Comparison of ENCODE assay signal across 14 cellular contexts in the genomic region with DNA sequence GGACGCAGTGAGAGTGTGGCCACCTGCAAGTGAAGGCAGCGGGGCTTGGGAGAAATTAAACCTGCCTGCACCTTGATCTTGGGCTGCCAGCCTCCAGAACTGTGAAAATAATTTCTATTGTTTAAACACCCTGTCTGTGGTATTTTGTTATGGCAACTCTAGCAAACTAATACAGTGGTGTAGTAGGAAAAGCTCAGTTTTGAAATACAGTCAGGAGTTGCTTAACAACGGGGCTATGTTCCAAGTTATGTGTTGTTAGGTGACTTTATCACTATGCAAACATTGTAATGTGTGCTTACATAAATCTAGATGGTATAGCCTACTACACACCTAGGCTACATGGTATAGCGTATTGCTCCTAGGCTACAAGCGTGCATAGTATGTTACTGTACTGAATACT.
DNase-seq lines count a peak whose midpoint lies in the region; ATAC-seq and TF ChIP-seq lines count a peak whose summit lies in the region.
"Had no signal": no experiment of that assay in that cellular context is flagged by ENCODE, and none has a peak within 500 bp of the region (broad histone marks: within the 10 kb centered on the region; RNA-seq: fewer than 3 reads in every experiment).

No MANE protein-coding gene starts in this region.

- TF ChIP-seq CTCF in AG04450 (IDR thresholded peaks at IDR 0.05; ENCODE audit: low read depth, low read length) = no peak

- H3K27ac ChIP-seq in AG04450 (ENCODE audit: low read depth, low read length) = peak overlapping the region; percentile 72
- H3K27ac ChIP-seq: heart left ventricle had no signal

- DNase-seq in AG04450 (ENCODE audit: low read depth, low spot score) (no peak), M059J (ENCODE audit: low read depth) (peak; percentile 73), T47D (ENCODE audit: low read depth in 1 of 2, low spot score in 1 of 2) (peak; percentile 6 to 81), iris pigment epithelial cell (ENCODE audit: low read depth) (peak; percentile 91)
- no peak for DNase-seq in stimulated activated CD4-positive, alpha-beta T cell treated with anti-CD3 and anti-CD28 coated beads, Interleukin-2, amount 100 ng/mL, for 48 hours
- DNase-seq: ACHN, MM.1S, NCI-H2227 treated with DMSO at 0.1 percent for 48 hours, RPMI8226 had no signal

- no peak for ATAC-seq in GM19455 (IDR thresholded peaks at IDR 0.05; ENCODE audit: unreplicated experiment)
- no peak for ATAC-seq in HG03439 (IDR thresholded peaks at IDR 0.05; ENCODE audit: unreplicated experiment)
- no peak for ATAC-seq in HG03108 (IDR thresholded peaks at IDR 0.05; ENCODE audit: unreplicated experiment)

- peaks cover 6% of the 10 kb centered on the region for H3K9me3 ChIP-seq in AG04450 (ENCODE audit: control insufficient read depth, insufficient read depth, low read length)

- H3K27me3 ChIP-seq in AG04450 (ENCODE audit: control insufficient read depth, insufficient read depth, low read length) = no peaks in the 10 kb centered on the region
- H3K27me3 ChIP-seq: heart left ventricle had no signal

- POLR2A ChIA-PET in AG04450 (lab: Yijun Ruan, JAX) = interaction anchor here (0.7 to 2.7 kb wide), 4 partner anchors 84 to 257 kb away, joined by 3 to 8 read pairs (median 5); no protein-coding TSS in a partner anchor

- in situ Hi-C loops in T47D (cut with HindIII; ENCODE audit: low pct_unique_long_range_greater_than_20kb, low sequenced_read_pairs) = no loop called here

- CTCF ChIA-PET in AG04450 (lab: Charles Lee) = no interaction called here

- no peak overlapping the region for H3K4me3 ChIP-seq in AG04450 (ENCODE audit: low read depth, low read length)
- H3K4me3 ChIP-seq: heart left ventricle, lung had no signal

Comparison
In these comparisons a context has a peak if more than half of its experiments do, and no peak if none do; other contexts are left out.
1. DNase-seq: peak in M059J (single experiment), T47D (2 of 2) and iris pigment epithelial cell (single experiment); none in AG04450 (single experiment) and stimulated activated CD4-positive, alpha-beta T cell treated with anti-CD3 and anti-CD28 coated beads, Interleukin-2, amount 100 ng/mL, for 48 hours (0 of 2).